12 cellular contexts compared by ENCODE assay signal in genomic region chr1:65027699-65028358, GRCh38.
DNase-seq lines count a peak whose midpoint lies in the region; ATAC-seq and TF ChIP-seq lines count a peak whose summit lies in the region.
"Had no signal": no experiment of that assay in that cellular context is flagged by ENCODE, and none has a peak within 500 bp of the region (broad histone marks: within the 10 kb centered on the region; RNA-seq: fewer than 3 reads in every experiment).

No MANE protein-coding gene starts in this region.

- TF ChIP-seq CTCF in mammary epithelial cell (conservative IDR thresholded peaks at IDR 0.05 in 1 of 2, IDR thresholded peaks at IDR 0.05 in 1 of 2; ENCODE audit: extremely low read depth in 1 of 2, insufficient read depth in 1 of 2, low read depth in 1 of 2, low read length in 2 of 2) (no peak), lower leg skin (IDR thresholded peaks at IDR 0.05) (no peak), thyroid gland (IDR thresholded peaks at IDR 0.05) (no peak)

- no peak overlapping the region for H3K9ac ChIP-seq in mammary epithelial cell (ENCODE audit: insufficient read depth, low read length)

- H3K36me3 ChIP-seq in mammary epithelial cell (ENCODE audit: insufficient read depth, low read length) (no peaks in the 10 kb centered on the region), thyroid gland (no peaks in the 10 kb centered on the region)

- BruUV-seq in mammary epithelial cell (replicated peaks; lab: Mats Ljungman, UMichigan) = no TSS peak

- WGBS in mammary epithelial cell (ENCODE audit: low coverage, missing lambda C conversion rate) = 13% methylated on average over 5 of the region's 5 CpGs
- WGBS in lower leg skin, 2 donors = 43 to 46% methylated on average over 5 of the region's 5 CpGs
- WGBS in thyroid gland, 2 donors = 26 to 32% methylated on average over 5 of the region's 5 CpGs

- no peak overlapping the region for H2AFZ ChIP-seq in mammary epithelial cell (ENCODE audit: low read depth, low read length)

- no peaks in the 10 kb centered on the region for H3K79me2 ChIP-seq in mammary epithelial cell (ENCODE audit: insufficient read depth, low read length)

- CTCF ChIA-PET in mammary epithelial cell (lab: Charles Lee; ENCODE audit: low non-redundant PET) = no interaction called here

- DNase-seq in NCI-H2081 (lab: John Stamatoyannopoulos, UW) (peak; percentile 33 to 71), NCI-H2081 treated with DMSO at 0.1 percent for 48 hours (lab: John Stamatoyannopoulos, UW) (no peak), mammary epithelial cell (peak; percentile 25), lower leg skin (ENCODE audit: low spot score in 2 of 2) (peak; percentile 49 to 93), thyroid gland (peak; percentile 94 to 97), AG08396 (ENCODE audit: low spot score) (no peak)
- DNase-seq: T-helper 9 cell had no signal

- intact Hi-C loops in mammary epithelial cell (cut with micrococcal nuclease) (no loop called here), lower leg skin (cut with DNase I; ENCODE audit: low total_unique reads) (no loop called here), thyroid gland (cut with DNase I) (no loop called here)

- no peaks in the 10 kb centered on the region for H3K4me1 ChIP-seq in mammary epithelial cell (ENCODE audit: insufficient read depth, low read length)
- H3K4me1 ChIP-seq in thyroid gland = peaks cover 22 to 33% of the 10 kb centered on the region in 2 donors

- in situ Hi-C loops in mammary epithelial cell (cut with MboI; ENCODE audit: low sequenced_read_pairs in 2 of 2) = no loop called here

- H3K4me2 ChIP-seq in mammary epithelial cell (ENCODE audit: insufficient read depth, low read depth, low read length) = no peak overlapping the region

- H3K27me3 ChIP-seq in mammary epithelial cell (ENCODE audit: insufficient read depth, low read length) = no peaks in the 10 kb centered on the region
- no peaks in the 10 kb centered on the region for H3K27me3 ChIP-seq in thyroid gland

- H3K4me3 ChIP-seq in mammary epithelial cell (replicated peaks in 1 of 3; ENCODE audit: insufficient read depth in 1 of 3, low read depth in 2 of 3, low read length in 3 of 3) (no peak overlapping the region), lower leg skin (ENCODE audit: low read depth, poor library complexity, severe bottlenecking) (no peak overlapping the region), thyroid gland (replicated peaks in 1 of 3) (no peak overlapping the region)

- H4K20me1 ChIP-seq in mammary epithelial cell (ENCODE audit: insufficient read depth, low read length) = no peaks in the 10 kb centered on the region

- no peak for TF ChIP-seq POLR2A in lower leg skin (IDR thresholded peaks at IDR 0.05)
- no peak for TF ChIP-seq POLR2A in thyroid gland (IDR thresholded peaks at IDR 0.05)

- H3K27ac ChIP-seq in mammary epithelial cell (ENCODE audit: insufficient read depth, low read depth, low read length) = no peak overlapping the region
- H3K27ac ChIP-seq in thyroid gland = peak overlapping the region in 2 of 3 donors; percentile 31 to 48
- H3K27ac ChIP-seq: 22Rv1 had no signal

- ATAC-seq in HG02884 (IDR thresholded peaks at IDR 0.05; ENCODE audit: unreplicated experiment) (no peak), HG03280 (IDR thresholded peaks at IDR 0.05; ENCODE audit: unreplicated experiment) (no peak)
- ATAC-seq: natural killer cell treated with Interleukin-12 subunit alpha and Interleukin-12 subunit beta and Interleukin-15 and Interleukin-18, amount 100 ng/mL, for 72 hours; stimulated activated memory B cell treated with anti-CD40 and anti-IgM and Interleukin-4, amounts not matched to agents 10 μg/mL and 1 μg/mL and 100 μg/mL, for 72 hours had no signal

- dilution Hi-C loops in mammary epithelial cell (cut with HindIII; ENCODE audit: low sequenced_read_pairs) = no loop called here

- H3K9me3 ChIP-seq in mammary epithelial cell (replicated peaks; ENCODE audit: insufficient read depth, low read length) (no peaks in the 10 kb centered on the region), thyroid gland (no peaks in the 10 kb centered on the region)

Comparison
In these comparisons a context has a peak if more than half of its experiments do, and no peak if none do; other contexts are left out.
1. DNase-seq: peak in NCI-H2081 (2 of 2), mammary epithelial cell (single experiment), lower leg skin (2 of 2) and thyroid gland (2 of 2); none in NCI-H2081 treated with DMSO at 0.1 percent for 48 hours (single experiment) and AG08396 (single experiment).